15 cellular contexts compared by ENCODE assay signal in genomic region chr22:46686221-46686872, GRCh38. TPM values are rescaled to one million over a fixed set of nuclear protein-coding genes. Genes with fewer than 3 reads are reported as not detected.
DNase-seq lines count a peak whose midpoint lies in the region; ATAC-seq lines count a peak whose summit lies in the region.
"Had no signal": no experiment of that assay in that cellular context is flagged by ENCODE, and none has a peak within 500 bp of the region (broad histone marks: within the 10 kb centered on the region; RNA-seq: fewer than 3 reads in every experiment).

No MANE protein-coding gene starts in this region.

- H3K27ac ChIP-seq in subcutaneous abdominal adipose tissue (ENCODE audit: low read depth, low read length): peak overlapping the region; percentile 67
- H3K27ac ChIP-seq: neural progenitor cell had no signal

- CTCF ChIA-PET in activated naive CD4-positive, alpha-beta T cell treated with anti-CD3 and anti-CD28 coated beads for 36 hours (lab: Charles Lee): interaction anchor here (2.1 kb wide), 1 partner anchor 123 kb away, joined by 9 read pairs; no protein-coding TSS in a partner anchor

- H3K9ac ChIP-seq in subcutaneous abdominal adipose tissue (ENCODE audit: low read length in 5 of 5): peak overlapping the region in 2 of 5 donors; percentile 9 to 33
- H3K9ac ChIP-seq: neural progenitor cell had no signal

- peaks cover 28% of the 10 kb centered on the region for H3K4me1 Mint-ChIP-seq in activated naive CD4-positive, alpha-beta T cell treated with anti-CD3 and anti-CD28 coated beads for 36 hours (ENCODE audit: low read depth)
- H3K4me1 Mint-ChIP-seq in activated T-helper 2 cell treated with anti-CD3 and anti-CD28 coated beads, Interferon-gamma antibody, Interleukin-2, Interleukin-4, amounts not matched to agents 10 μg/mL and 5 μg/mL and 100 μg/mL, durations not matched to agents 14 hours and 24 hours and 36 hours (ENCODE audit: low read depth): peaks cover 9% of the 10 kb centered on the region

- H3K27me3 Mint-ChIP-seq in activated naive CD4-positive, alpha-beta T cell treated with anti-CD3 and anti-CD28 coated beads for 36 hours (ENCODE audit: low read depth): no peaks in the 10 kb centered on the region
- H3K27me3 Mint-ChIP-seq in activated T-helper 2 cell treated with anti-CD3 and anti-CD28 coated beads, Interferon-gamma antibody, Interleukin-2, Interleukin-4, amounts not matched to agents 10 μg/mL and 5 μg/mL and 100 μg/mL, durations not matched to agents 14 hours and 24 hours and 36 hours (ENCODE audit: low read depth): no peaks in the 10 kb centered on the region

- intact Hi-C loops in activated naive CD4-positive, alpha-beta T cell treated with anti-CD3 and anti-CD28 coated beads for 36 hours (cut with micrococcal nuclease): no loop called here
- intact Hi-C loops in activated T-helper 2 cell treated with anti-CD3 and anti-CD28 coated beads, Interferon-gamma antibody, Interleukin-2, Interleukin-4, amounts not matched to agents 10 μg/mL and 5 μg/mL and 100 μg/mL, durations not matched to agents 14 hours and 24 hours and 36 hours (cut with micrococcal nuclease): no loop called here
- intact Hi-C loops in left colon (cut with DNase I, micrococcal nuclease): no loop called here

- no peaks in the 10 kb centered on the region for H3K9me3 ChIP-seq in subcutaneous abdominal adipose tissue (ENCODE audit: control insufficient read depth in 5 of 5, low read length in 5 of 5)

- H3K4me3 ChIP-seq in subcutaneous abdominal adipose tissue (ENCODE audit: low read depth in 1 of 5, low read length in 5 of 5): no peak overlapping the region
- H3K4me3 ChIP-seq: neural progenitor cell had no signal

- no peak overlapping the region for H3K4me3 Mint-ChIP-seq in activated naive CD4-positive, alpha-beta T cell treated with anti-CD3 and anti-CD28 coated beads for 36 hours
- no peak overlapping the region for H3K4me3 Mint-ChIP-seq in activated T-helper 2 cell treated with anti-CD3 and anti-CD28 coated beads, Interferon-gamma antibody, Interleukin-2, Interleukin-4, amounts not matched to agents 10 μg/mL and 5 μg/mL and 100 μg/mL, durations not matched to agents 14 hours and 24 hours and 36 hours (ENCODE audit: low read depth)
- H3K4me3 Mint-ChIP-seq: H9, neural progenitor cell, WTC11 had no signal

- peaks cover 2 to 48% (median 16%) of the 10 kb centered on the region in 5 donors for H3K4me1 ChIP-seq in subcutaneous abdominal adipose tissue (ENCODE audit: control insufficient read depth in 5 of 5, insufficient read depth in 5 of 5, low read length in 5 of 5)
- H3K4me1 ChIP-seq: neural progenitor cell had no signal

- peaks cover 3 to 45% (median 43%) of the 10 kb centered on the region in 5 donors for H3K36me3 ChIP-seq in subcutaneous abdominal adipose tissue (ENCODE audit: control insufficient read depth in 5 of 5, insufficient read depth in 5 of 5, low read length in 5 of 5)
- H3K36me3 ChIP-seq: neural progenitor cell had no signal

- H3K27me3 ChIP-seq in subcutaneous abdominal adipose tissue (ENCODE audit: control insufficient read depth in 5 of 5, insufficient read depth in 4 of 5, low read length in 5 of 5): no peaks in the 10 kb centered on the region
- H3K27me3 ChIP-seq: neural progenitor cell had no signal

- H3K36me3 Mint-ChIP-seq in activated naive CD4-positive, alpha-beta T cell treated with anti-CD3 and anti-CD28 coated beads for 36 hours (ENCODE audit: low read depth): peaks cover 17% of the 10 kb centered on the region
- peaks cover 55% of the 10 kb centered on the region for H3K36me3 Mint-ChIP-seq in activated T-helper 2 cell treated with anti-CD3 and anti-CD28 coated beads, Interferon-gamma antibody, Interleukin-2, Interleukin-4, amounts not matched to agents 10 μg/mL and 5 μg/mL and 100 μg/mL, durations not matched to agents 14 hours and 24 hours and 36 hours (ENCODE audit: low read depth)

- no peak for DNase-seq in activated naive CD4-positive, alpha-beta T cell treated with anti-CD3 and anti-CD28 coated beads for 36 hours
- DNase-seq in activated naive CD4-positive, alpha-beta T cell treated with anti-CD3 and anti-CD28 coated beads, Interleukin-2, amount 50 U/mL, for 16 hours: no peak
- DNase-seq in activated T-helper 2 cell treated with anti-CD3 and anti-CD28 coated beads, Interferon-gamma antibody, Interleukin-2, Interleukin-4, amounts not matched to agents 10 μg/mL and 5 μg/mL and 100 μg/mL, durations not matched to agents 14 hours and 24 hours and 36 hours (ENCODE audit: low spot score): no peak
- DNase-seq in left colon (no peak), GM03348 (ENCODE audit: low spot score) (no peak), UCSD-AML1 (lab: John Stamatoyannopoulos, UW; ENCODE audit: unreplicated experiment) (no peak)
- DNase-seq: H9, islet precursor cell, NCI-H1436, NCI-H524, SIG-M5 had no signal

- H3K9me3 Mint-ChIP-seq in activated naive CD4-positive, alpha-beta T cell treated with anti-CD3 and anti-CD28 coated beads for 36 hours: no peaks in the 10 kb centered on the region
- no peaks in the 10 kb centered on the region for H3K9me3 Mint-ChIP-seq in activated T-helper 2 cell treated with anti-CD3 and anti-CD28 coated beads, Interferon-gamma antibody, Interleukin-2, Interleukin-4, amounts not matched to agents 10 μg/mL and 5 μg/mL and 100 μg/mL, durations not matched to agents 14 hours and 24 hours and 36 hours
- H3K9me3 Mint-ChIP-seq: H9, neural progenitor cell, WTC11 had no signal

- H3K27ac Mint-ChIP-seq in activated naive CD4-positive, alpha-beta T cell treated with anti-CD3 and anti-CD28 coated beads for 36 hours: peak overlapping the region; percentile 72
- peak overlapping the region; percentile 60 for H3K27ac Mint-ChIP-seq in activated T-helper 2 cell treated with anti-CD3 and anti-CD28 coated beads, Interferon-gamma antibody, Interleukin-2, Interleukin-4, amounts not matched to agents 10 μg/mL and 5 μg/mL and 100 μg/mL, durations not matched to agents 14 hours and 24 hours and 36 hours
- H3K27ac Mint-ChIP-seq: neural progenitor cell, WTC11 had no signal

- ATAC-seq in left colon (peak; percentile 17), GM19455 (IDR thresholded peaks at IDR 0.05; ENCODE audit: unreplicated experiment) (no peak)
- ATAC-seq: WTC11 had no signal

RNA-seq across cellular contexts. Expression of gene CERK, which starts 51.7 kb away (rescaled TPM):
- total RNA-seq in activated naive CD4-positive, alpha-beta T cell treated with anti-CD3 and anti-CD28 coated beads for 36 hours: 10 to 100 TPM; 32.6 to 34.9 TPM
- 57.1 and 62.8 TPM in 2 replicates for total RNA-seq in activated T-helper 2 cell treated with anti-CD3 and anti-CD28 coated beads, Interferon-gamma antibody, Interleukin-2, Interleukin-4, amounts not matched to agents 10 μg/mL and 5 μg/mL and 100 μg/mL, durations not matched to agents 14 hours and 24 hours and 36 hours
- total RNA-seq in left colon: 10 to 100 TPM; 35.4 to 39.9 TPM
